23 cellular contexts compared by ENCODE assay signal in genomic region chr9:16171851-16172250, GRCh38.
DNase-seq lines count a peak whose midpoint lies in the region; ATAC-seq and TF ChIP-seq lines count a peak whose summit lies in the region.
"Had no signal": no experiment of that assay in that cellular context is flagged by ENCODE, and none has a peak within 500 bp of the region (broad histone marks: within the 10 kb centered on the region; RNA-seq: fewer than 3 reads in every experiment).

No MANE protein-coding gene starts in this region.

- no peak overlapping the region for H3K27ac ChIP-seq in adrenal gland
- H3K27ac ChIP-seq in substantia nigra (ENCODE audit: low read depth, low read length, poor library complexity, severe bottlenecking): no peak overlapping the region
- H3K27ac ChIP-seq: BLaER1 treated with 17β-estradiol and CSF1 and Interleukin-3, amounts not matched to agents 10 nM and 100 nM; SJCRH30 had no signal

- H3K9me3 Mint-ChIP-seq in natural killer cell treated with Interleukin-12 subunit alpha and Interleukin-12 subunit beta and Interleukin-15 and Interleukin-18, amount 100 ng/mL, for 72 hours: no peaks in the 10 kb centered on the region
- H3K9me3 Mint-ChIP-seq: H9 had no signal

- H3K27me3 Mint-ChIP-seq in natural killer cell treated with Interleukin-12 subunit alpha and Interleukin-12 subunit beta and Interleukin-15 and Interleukin-18, amount 100 ng/mL, for 72 hours: peaks cover 0 to 8% of the 10 kb centered on the region in 2 donors
- H3K27me3 Mint-ChIP-seq: CD4-positive, alpha-beta memory T cell had no signal

- H3K27me3 ChIP-seq in adrenal gland: no peaks in the 10 kb centered on the region
- H3K27me3 ChIP-seq: BLaER1 treated with 17β-estradiol and CSF1 and Interleukin-3, amounts not matched to agents 10 nM and 100 nM; SJCRH30 had no signal

- H3K9me3 ChIP-seq in adrenal gland (replicated peaks in 1 of 3): no peaks in the 10 kb centered on the region
- H3K9me3 ChIP-seq: BLaER1 treated with 17β-estradiol and CSF1 and Interleukin-3, amounts not matched to agents 10 nM and 100 nM; Caco-2; SJCRH30 had no signal

- no peak overlapping the region for H3K4me3 ChIP-seq in adrenal gland
- H3K4me3 ChIP-seq: BLaER1 treated with 17β-estradiol and CSF1 and Interleukin-3, amounts not matched to agents 10 nM and 100 nM; SJCRH30 had no signal

- H3K27ac Mint-ChIP-seq in natural killer cell treated with Interleukin-12 subunit alpha and Interleukin-12 subunit beta and Interleukin-15 and Interleukin-18, amount 100 ng/mL, for 72 hours: no peak overlapping the region
- H3K27ac Mint-ChIP-seq: CD4-positive, alpha-beta memory T cell; H9 had no signal

- no peak overlapping the region for H3K4me3 Mint-ChIP-seq in natural killer cell treated with Interleukin-12 subunit alpha and Interleukin-12 subunit beta and Interleukin-15 and Interleukin-18, amount 100 ng/mL, for 72 hours
- H3K4me3 Mint-ChIP-seq: CD4-positive, alpha-beta memory T cell; H9 had no signal

- H3K36me3 ChIP-seq in adrenal gland (replicated peaks in 1 of 2): no peaks in the 10 kb centered on the region
- H3K36me3 ChIP-seq: BLaER1 treated with 17β-estradiol and CSF1 and Interleukin-3, amounts not matched to agents 10 nM and 100 nM; SJCRH30 had no signal

- no peak for TF ChIP-seq POLR2A in adrenal gland (IDR thresholded peaks at IDR 0.05)

- no peaks in the 10 kb centered on the region for H3K4me1 ChIP-seq in adrenal gland (replicated peaks in 1 of 2)
- H3K4me1 ChIP-seq: BLaER1 treated with 17β-estradiol and CSF1 and Interleukin-3, amounts not matched to agents 10 nM and 100 nM; Caco-2; SJCRH30 had no signal

- H3K4me1 Mint-ChIP-seq in natural killer cell treated with Interleukin-12 subunit alpha and Interleukin-12 subunit beta and Interleukin-15 and Interleukin-18, amount 100 ng/mL, for 72 hours (ENCODE audit: low read depth in 2 of 2): no peaks in the 10 kb centered on the region
- H3K4me1 Mint-ChIP-seq: CD4-positive, alpha-beta memory T cell; H9 had no signal

- WGBS in adrenal gland, 4 donors: 26 to 32% (median 29%) methylated on average over 8 of the region's 8 CpGs

- no peaks in the 10 kb centered on the region for H3K36me3 Mint-ChIP-seq in natural killer cell treated with Interleukin-12 subunit alpha and Interleukin-12 subunit beta and Interleukin-15 and Interleukin-18, amount 100 ng/mL, for 72 hours
- H3K36me3 Mint-ChIP-seq: CD4-positive, alpha-beta memory T cell had no signal

- no peak for TF ChIP-seq CTCF in adrenal gland (IDR thresholded peaks at IDR 0.05)

- no peak for ATAC-seq in GM19395 (IDR thresholded peaks at IDR 0.05; ENCODE audit: unreplicated experiment)
- no peak for ATAC-seq in natural killer cell treated with Interleukin-12 subunit alpha and Interleukin-12 subunit beta and Interleukin-15 and Interleukin-18, amount 100 ng/mL, for 72 hours

- DNase-seq in Caki2 (ENCODE audit: low read depth) (peak; percentile 42), adrenal gland (peak in 4 of 7 donors; percentile 16 to 41 (median 26)), left kidney (ENCODE audit: low read depth, low spot score) (peak; percentile 86), retina (peak; percentile 63), substantia nigra (lab: John Stamatoyannopoulos, UW) (no peak), SW 1271 (lab: John Stamatoyannopoulos, UW) (no peak)
- no peak for DNase-seq in natural killer cell treated with Interleukin-12 subunit alpha and Interleukin-12 subunit beta and Interleukin-15 and Interleukin-18, amount 100 ng/mL, for 72 hours (ENCODE audit: low spot score)
- DNase-seq: 8988T; CD4-positive, alpha-beta memory T cell; DND-41; H9; KG1; NCI-H1092; NCI-H1436; NCI-H2029 treated with DMSO at 0.1 percent for 48 hours; NCI-H2171; NCI-H345; NCI-H524; NCI-H774; SJCRH30 had no signal

- in situ Hi-C loops in Caki2 (cut with HindIII; ENCODE audit: low pct_unique_long_range_greater_than_20kb, low sequenced_read_pairs): no loop called here

- intact Hi-C loops in adrenal gland (cut with DNase I): no loop called here

Comparison
In these comparisons a context has a peak if more than half of its experiments do, and no peak if none do; other contexts are left out.
1. DNase-seq: peak in Caki2 (single experiment), adrenal gland (4 of 7), left kidney (single experiment) and retina (single experiment); none in substantia nigra (0 of 49), SW 1271 (0 of 2) and natural killer cell treated with Interleukin-12 subunit alpha and Interleukin-12 subunit beta and Interleukin-15 and Interleukin-18, amount 100 ng/mL, for 72 hours (single experiment).